Comparison of ENCODE assay signal across 8 cellular contexts in genomic region chr1:59020151-59020997, GRCh38.
A peak's percentile ranks its signal among the peaks of the same experiment; 100 is the strongest.
DNase-seq lines count a peak whose midpoint lies in the region; ATAC-seq and TF ChIP-seq lines count a peak whose summit lies in the region.

No MANE protein-coding gene starts in this region.

- H3K9me3 ChIP-seq in effector memory CD4-positive, alpha-beta T cell (ENCODE audit: control insufficient read depth, low read length) = no peaks in the 10 kb centered on the region
- no peaks in the 10 kb centered on the region for H3K9me3 ChIP-seq in naive thymus-derived CD4-positive, alpha-beta T cell (ENCODE audit: control insufficient read depth in 2 of 3, low read length in 3 of 3)

- peaks cover 10% of the 10 kb centered on the region for H3K36me3 Mint-ChIP-seq in activated CD4-positive, alpha-beta T cell treated with anti-CD3 and anti-CD28 coated beads, Interleukin-2, amount 10 ng/mL, durations not matched to agents 24 days and 14 days (ENCODE audit: low read depth)
- H3K36me3 Mint-ChIP-seq in naive thymus-derived CD4-positive, alpha-beta T cell = peaks cover 0 to 26% (median 4%) of the 10 kb centered on the region in 5 donors

- H3K4me3 ChIP-seq in GM06990 (replicated peaks; ENCODE audit: low read depth, low read length) = peak overlapping the region; percentile 42
- H3K4me3 ChIP-seq in effector memory CD4-positive, alpha-beta T cell (ENCODE audit: insufficient read depth, low read depth, low read length, poor library complexity, severe bottlenecking) = peak overlapping the region; percentile 38
- H3K4me3 ChIP-seq in naive thymus-derived CD4-positive, alpha-beta T cell (ENCODE audit: low read length) = peak overlapping the region; percentile 38

- peaks cover 14% of the 10 kb centered on the region for H3K4me1 ChIP-seq in effector memory CD4-positive, alpha-beta T cell (ENCODE audit: control insufficient read depth, insufficient read depth, low read length, poor library complexity, severe bottlenecking)
- H3K4me1 ChIP-seq in naive thymus-derived CD4-positive, alpha-beta T cell (ENCODE audit: control insufficient read depth in 2 of 2, insufficient read depth in 2 of 2, low read length in 2 of 2) = peaks cover 11 to 15% of the 10 kb centered on the region in 2 donors

- no peaks in the 10 kb centered on the region for H3K27me3 ChIP-seq in GM06990 (replicated peaks; ENCODE audit: control insufficient read depth, insufficient read depth, low read length)
- H3K27me3 ChIP-seq in effector memory CD4-positive, alpha-beta T cell (replicated peaks; ENCODE audit: control insufficient read depth, insufficient read depth, low read length, poor library complexity, severe bottlenecking) = no peaks in the 10 kb centered on the region
- no peaks in the 10 kb centered on the region for H3K27me3 ChIP-seq in naive thymus-derived CD4-positive, alpha-beta T cell (ENCODE audit: control insufficient read depth in 2 of 2, insufficient read depth in 2 of 2, low read length in 2 of 2)

- peak overlapping the region; percentile 50 for H3K27ac ChIP-seq in effector memory CD4-positive, alpha-beta T cell (ENCODE audit: insufficient read depth, low read length, poor library complexity, severe bottlenecking)
- peak overlapping the region; percentile 57 for H3K27ac ChIP-seq in naive thymus-derived CD4-positive, alpha-beta T cell (ENCODE audit: low read depth, low read length)

- intact Hi-C loops in activated CD4-positive, alpha-beta T cell treated with anti-CD3 and anti-CD28 coated beads, Interleukin-2, amount 10 ng/mL, durations not matched to agents 24 days and 14 days (cut with micrococcal nuclease) = loop anchor here (2.0 to 5.0 kb wide), 2 partner anchors 52 to 163 kb away; no protein-coding TSS in a partner anchor
- intact Hi-C loops in naive thymus-derived CD4-positive, alpha-beta T cell (cut with micrococcal nuclease) = loop anchor here (1.0 to 10.0 kb wide), 11 partner anchors 26 to 276 kb away; partner anchors contain the start of gene JUN (in 2 of the 2)

- H3K36me3 ChIP-seq in GM06990 (ENCODE audit: control insufficient read depth, insufficient read depth, low read length) = no peaks in the 10 kb centered on the region
- H3K36me3 ChIP-seq in effector memory CD4-positive, alpha-beta T cell (ENCODE audit: control insufficient read depth, insufficient read depth, low read length) = no peaks in the 10 kb centered on the region
- H3K36me3 ChIP-seq in naive thymus-derived CD4-positive, alpha-beta T cell (ENCODE audit: control insufficient read depth in 2 of 3, insufficient read depth in 3 of 3, low read length in 3 of 3) = no peaks in the 10 kb centered on the region

- POLR2A ChIA-PET in naive thymus-derived CD4-positive, alpha-beta T cell (lab: Charles Lee) = interaction anchor here (0.6 to 1.2 kb wide), 5 partner anchors 10 to 235 kb away, joined by 3 to 6 read pairs (median 3); no protein-coding TSS in a partner anchor

- peaks cover 51% of the 10 kb centered on the region for H3K4me1 Mint-ChIP-seq in activated CD4-positive, alpha-beta T cell treated with anti-CD3 and anti-CD28 coated beads, Interleukin-2, amount 10 ng/mL, durations not matched to agents 24 days and 14 days
- peaks cover 16 to 56% (median 25%) of the 10 kb centered on the region in 7 donors for H3K4me1 Mint-ChIP-seq in naive thymus-derived CD4-positive, alpha-beta T cell

- peak overlapping the region; percentile 95 for H3K27ac Mint-ChIP-seq in activated CD4-positive, alpha-beta T cell treated with anti-CD3 and anti-CD28 coated beads, Interleukin-2, amount 10 ng/mL, durations not matched to agents 24 days and 14 days
- peak overlapping the region; percentile 88 to 99 (median 94) for H3K27ac Mint-ChIP-seq in naive thymus-derived CD4-positive, alpha-beta T cell

- ATAC-seq in GM21786 (IDR thresholded peaks at IDR 0.05; ENCODE audit: unreplicated experiment) = peak; percentile 94
- ATAC-seq in naive thymus-derived CD4-positive, alpha-beta T cell = peak; percentile 88

- CTCF ChIA-PET in naive thymus-derived CD4-positive, alpha-beta T cell (lab: Charles Lee) = interaction anchor here (0.6 kb wide), 1 partner anchor 85 kb away, joined by 3 read pairs; no protein-coding TSS in a partner anchor

- H3K27me3 Mint-ChIP-seq in activated CD4-positive, alpha-beta T cell treated with anti-CD3 and anti-CD28 coated beads, Interleukin-2, amount 10 ng/mL, durations not matched to agents 24 days and 14 days = no peaks in the 10 kb centered on the region
- H3K27me3 Mint-ChIP-seq in naive thymus-derived CD4-positive, alpha-beta T cell = no peaks in the 10 kb centered on the region

- DNase-seq in GM06990 (ENCODE audit: extremely low read depth, insufficient read length) = peak; percentile 68
- peak; percentile 53 for DNase-seq in LoVo (ENCODE audit: low spot score)
- DNase-seq in activated CD4-positive, alpha-beta T cell treated with anti-CD3 and anti-CD28 coated beads, Interleukin-2, amount 10 ng/mL, durations not matched to agents 24 days and 14 days = peak; percentile 87
- peak in 2 of 3 donors; percentile 8 to 10 for DNase-seq in effector memory CD4-positive, alpha-beta T cell
- DNase-seq in naive thymus-derived CD4-positive, alpha-beta T cell = peak; percentile 7 to 58 (median 43)
- peak; percentile 63 for DNase-seq in ureter (ENCODE audit: low spot score)
- DNase-seq in cerebellar nuclear complex (lab: John Stamatoyannopoulos, UW) = no peak

- no peak for TF ChIP-seq CTCF in GM06990 (IDR thresholded peaks at IDR 0.05; ENCODE audit: insufficient read depth, low read length, poor library complexity, severe bottlenecking)

- peaks cover 4% of the 10 kb centered on the region for H3K9me3 Mint-ChIP-seq in activated CD4-positive, alpha-beta T cell treated with anti-CD3 and anti-CD28 coated beads, Interleukin-2, amount 10 ng/mL, durations not matched to agents 24 days and 14 days
- peaks cover 0 to 7% (median 0%) of the 10 kb centered on the region in 11 donors for H3K9me3 Mint-ChIP-seq in naive thymus-derived CD4-positive, alpha-beta T cell

- peak overlapping the region; percentile 82 for H3K4me3 Mint-ChIP-seq in activated CD4-positive, alpha-beta T cell treated with anti-CD3 and anti-CD28 coated beads, Interleukin-2, amount 10 ng/mL, durations not matched to agents 24 days and 14 days
- H3K4me3 Mint-ChIP-seq in naive thymus-derived CD4-positive, alpha-beta T cell = peak overlapping the region; percentile 80 to 90 (median 84)

Comparison
In these comparisons a context has a peak if more than half of its experiments do, and no peak if none do; other contexts are left out.
1. DNase-seq: peak in GM06990 (single experiment), LoVo (single experiment), activated CD4-positive, alpha-beta T cell treated with anti-CD3 and anti-CD28 coated beads, Interleukin-2, amount 10 ng/mL, durations not matched to agents 24 days and 14 days (single experiment), effector memory CD4-positive, alpha-beta T cell (2 of 3), naive thymus-derived CD4-positive, alpha-beta T cell (9 of 9) and ureter (single experiment); none in cerebellar nuclear complex (0 of 2).
2. Peak in every context shown above with its lines, with median percentiles within 50 percentile points of each other: H3K4me3 ChIP-seq.